ENCODE assay signal across 11 cellular contexts in genomic region chr16:80317132-80318098, GRCh38.
DNase-seq lines count a peak whose midpoint lies in the region; ATAC-seq and TF ChIP-seq lines count a peak whose summit lies in the region.
"Had no signal": no experiment of that assay in that cellular context is flagged by ENCODE, and none has a peak within 500 bp of the region (broad histone marks: within the 10 kb centered on the region; RNA-seq: fewer than 3 reads in every experiment).

No MANE protein-coding gene starts in this region.

- no peaks in the 10 kb centered on the region for H3K9me3 ChIP-seq in endodermal cell (ENCODE audit: control insufficient read depth, low read length)

- TF ChIP-seq CTCF in LNCAP (IDR thresholded peaks at IDR 0.05) = peak; percentile 46
- TF ChIP-seq CTCF in endodermal cell (conservative IDR thresholded peaks at IDR 0.05) = peak; percentile 84

- H3K36me3 ChIP-seq in endodermal cell (ENCODE audit: control insufficient read depth, insufficient read depth, low read length) = no peaks in the 10 kb centered on the region

- H3K4me1 ChIP-seq in endodermal cell (ENCODE audit: control insufficient read depth, insufficient read depth, low read length) = no peaks in the 10 kb centered on the region

- H3K27ac Mint-ChIP-seq in endodermal cell = no peak overlapping the region
- H3K27ac Mint-ChIP-seq: activated CD8-positive, alpha-beta memory T cell treated with anti-CD3 and anti-CD28 coated beads, Interleukin-2, amount 10 ng/mL, durations not matched to agents 7 days and 5 days had no signal

- no peak overlapping the region for H3K4me3 ChIP-seq in endodermal cell (ENCODE audit: low read length)

- H3K27me3 ChIP-seq in endodermal cell (ENCODE audit: control insufficient read depth, insufficient read depth, low read length, poor library complexity, severe bottlenecking) = peaks cover 10% of the 10 kb centered on the region

- no peaks in the 10 kb centered on the region for H3K9me3 Mint-ChIP-seq in endodermal cell

- H3K4me1 Mint-ChIP-seq in endodermal cell = peaks cover 2% of the 10 kb centered on the region
- H3K4me1 Mint-ChIP-seq: activated CD8-positive, alpha-beta memory T cell treated with anti-CD3 and anti-CD28 coated beads, Interleukin-2, amount 10 ng/mL, durations not matched to agents 7 days and 5 days had no signal

- H3K27ac ChIP-seq in endodermal cell (ENCODE audit: low read depth, low read length) = no peak overlapping the region

- H3K4me3 Mint-ChIP-seq in endodermal cell = no peak overlapping the region
- H3K4me3 Mint-ChIP-seq: activated CD8-positive, alpha-beta memory T cell treated with anti-CD3 and anti-CD28 coated beads, Interleukin-2, amount 10 ng/mL, durations not matched to agents 7 days and 5 days had no signal

- no peak for ATAC-seq in HG02763 (IDR thresholded peaks at IDR 0.05; ENCODE audit: unreplicated experiment)
- ATAC-seq: activated CD8-positive, alpha-beta memory T cell treated with anti-CD3 and anti-CD28 coated beads, Interleukin-2, amount 10 ng/mL, durations not matched to agents 7 days and 5 days; Right ventricle myocardium inferior had no signal

- H3K36me3 Mint-ChIP-seq in endodermal cell (ENCODE audit: low read depth) = no peaks in the 10 kb centered on the region
- H3K36me3 Mint-ChIP-seq: activated CD8-positive, alpha-beta memory T cell treated with anti-CD3 and anti-CD28 coated beads, Interleukin-2, amount 10 ng/mL, durations not matched to agents 7 days and 5 days had no signal

- DNase-seq in NCI-H82 (lab: John Stamatoyannopoulos, UW) = peak; percentile 14
- DNase-seq in NCI-H82 treated with DMSO at 0.1 percent for 48 hours (lab: John Stamatoyannopoulos, UW; ENCODE audit: unreplicated experiment) = no peak
- DNase-seq in endodermal cell = peak; percentile 88
- DNase-seq in retina = peak; percentile 85
- DNase-seq in DMS79 (lab: John Stamatoyannopoulos, UW) = no peak
- DNase-seq in NCI-H1930 (lab: John Stamatoyannopoulos, UW) = no peak
- DNase-seq: activated CD8-positive, alpha-beta memory T cell treated with anti-CD3 and anti-CD28 coated beads, Interleukin-2, amount 10 ng/mL, durations not matched to agents 7 days and 5 days; hypothalamus had no signal

- H3K9ac ChIP-seq in endodermal cell (ENCODE audit: extremely low read depth, low read length, poor library complexity, severe bottlenecking) = no peak overlapping the region

- WGBS in endodermal cell (ENCODE audit: insufficient coverage in 1 of 2, insufficient read length in 1 of 2), 2 experiments = 88 to 91% methylated on average over 12 to 20 of the region's 20 CpGs

- H3K27me3 Mint-ChIP-seq in endodermal cell (ENCODE audit: insufficient read depth) = peaks cover 15% of the 10 kb centered on the region

Comparison
In these comparisons a context has a peak if more than half of its experiments do, and no peak if none do; other contexts are left out.
1. DNase-seq: peak in NCI-H82 (single experiment), endodermal cell (single experiment) and retina (single experiment); none in NCI-H82 treated with DMSO at 0.1 percent for 48 hours (single experiment), DMS79 (single experiment) and NCI-H1930 (0 of 2).